Comparison of ENCODE assay signal across 15 cellular contexts in genomic region chr2:72788756-72789155, GRCh38. TPM values are rescaled to one million over a fixed set of nuclear protein-coding genes. Genes with fewer than 3 reads are reported as not detected.
DNase-seq lines count a peak whose midpoint lies in the region; ATAC-seq and TF ChIP-seq lines count a peak whose summit lies in the region.
"Had no signal": no experiment of that assay in that cellular context is flagged by ENCODE, and none has a peak within 500 bp of the region (broad histone marks: within the 10 kb centered on the region; RNA-seq: fewer than 3 reads in every experiment).

No MANE protein-coding gene starts in this region.

- H3K27ac ChIP-seq in left ventricle myocardium inferior (replicated peaks) (peak overlapping the region; percentile 3), thoracic aorta (peak overlapping the region in 1 of 2 donors; percentile 1)
- H3K27ac ChIP-seq: SK-N-MC had no signal

- peaks cover 6% of the 10 kb centered on the region for H3K9me3 Mint-ChIP-seq in chondrocyte (ENCODE audit: low read depth)
- H3K9me3 Mint-ChIP-seq: natural killer cell treated with Interleukin-12 subunit alpha and Interleukin-12 subunit beta and Interleukin-15 and Interleukin-18, amount 100 ng/mL, for 72 hours had no signal

- ATAC-seq in thoracic aorta (ENCODE audit: insufficient number of reproducible peaks, low FRiP score, low read depth) (peak; percentile 69), HG02571 (IDR thresholded peaks at IDR 0.05; ENCODE audit: unreplicated experiment) (no peak), GM18870 (IDR thresholded peaks at IDR 0.05; ENCODE audit: unreplicated experiment) (no peak)
- ATAC-seq: natural killer cell treated with Interleukin-12 subunit alpha and Interleukin-12 subunit beta and Interleukin-15 and Interleukin-18, amount 100 ng/mL, for 72 hours; WTC11 had no signal

- peak; percentile 70 for DNase-seq in HT1080 (ENCODE audit: low read depth)
- DNase-seq in chondrocyte (ENCODE audit: low spot score): no peak
- no peak for DNase-seq in left ventricle myocardium inferior
- no peak for DNase-seq in thoracic aorta (ENCODE audit: low spot score)
- DNase-seq in NK-92 treated with Interleukin-12 subunit alpha and Interleukin-12 subunit beta, amount 100 ng/mL, for 24 hours (lab: John Stamatoyannopoulos, UW): no peak
- DNase-seq: cortex of kidney, kidney glomerular epithelial cell, NCI-H1694 had no signal

- no peak overlapping the region for H3K4me3 Mint-ChIP-seq in chondrocyte (ENCODE audit: unreplicated experiment)
- H3K4me3 Mint-ChIP-seq: activated naive CD8-positive, alpha-beta T cell; natural killer cell treated with Interleukin-12 subunit alpha and Interleukin-12 subunit beta and Interleukin-15 and Interleukin-18, amount 100 ng/mL, for 72 hours; WTC11 had no signal

- H3K4me1 ChIP-seq in left ventricle myocardium inferior (peaks cover 72% of the 10 kb centered on the region), thoracic aorta (ENCODE audit: control insufficient read depth in 1 of 2, low read depth in 2 of 2) (peaks cover 10% of the 10 kb centered on the region in 2 donors)

- no peak for TF ChIP-seq CTCF in chondrocyte (IDR thresholded peaks at IDR 0.05)
- TF ChIP-seq CTCF in left ventricle myocardium inferior (IDR thresholded peaks at IDR 0.05; ENCODE audit: borderline replicate concordance): no peak
- no peak for TF ChIP-seq CTCF in thoracic aorta (IDR thresholded peaks at IDR 0.05)

- peaks cover 22% of the 10 kb centered on the region for H3K4me1 Mint-ChIP-seq in chondrocyte (ENCODE audit: low read depth)
- H3K4me1 Mint-ChIP-seq: WTC11 had no signal

- peaks cover 4% of the 10 kb centered on the region for H3K36me3 Mint-ChIP-seq in chondrocyte (ENCODE audit: low read depth)
- H3K36me3 Mint-ChIP-seq: natural killer cell treated with Interleukin-12 subunit alpha and Interleukin-12 subunit beta and Interleukin-15 and Interleukin-18, amount 100 ng/mL, for 72 hours had no signal

- H3K9me3 ChIP-seq in left ventricle myocardium inferior (replicated peaks) (no peaks in the 10 kb centered on the region), thoracic aorta (no peaks in the 10 kb centered on the region)

- H3K4me3 ChIP-seq in left ventricle myocardium inferior (no peak overlapping the region), thoracic aorta (no peak overlapping the region)
- H3K4me3 ChIP-seq: SK-N-MC, smooth muscle cell had no signal

- no peaks in the 10 kb centered on the region for H3K27me3 Mint-ChIP-seq in chondrocyte (ENCODE audit: low read depth)
- H3K27me3 Mint-ChIP-seq: activated naive CD8-positive, alpha-beta T cell; natural killer cell treated with Interleukin-12 subunit alpha and Interleukin-12 subunit beta and Interleukin-15 and Interleukin-18, amount 100 ng/mL, for 72 hours had no signal

- intact Hi-C loops in left ventricle myocardium inferior (cut with micrococcal nuclease): no loop called here

- peak overlapping the region; percentile 63 for H3K27ac Mint-ChIP-seq in chondrocyte (ENCODE audit: unreplicated experiment)
- H3K27ac Mint-ChIP-seq: activated naive CD8-positive, alpha-beta T cell; natural killer cell treated with Interleukin-12 subunit alpha and Interleukin-12 subunit beta and Interleukin-15 and Interleukin-18, amount 100 ng/mL, for 72 hours; WTC11 had no signal

- H3K27me3 ChIP-seq in left ventricle myocardium inferior (ENCODE audit: low read depth): no peaks in the 10 kb centered on the region
- H3K27me3 ChIP-seq in thoracic aorta (replicated peaks; ENCODE audit: insufficient read depth): no peaks in the 10 kb centered on the region

- H3K36me3 ChIP-seq in left ventricle myocardium inferior (no peaks in the 10 kb centered on the region), thoracic aorta (no peaks in the 10 kb centered on the region)

RNA-seq across cellular contexts. Expression of gene EXOC6B, which starts 37.1 kb away (rescaled TPM):
- 5.1 and 6.8 TPM in 2 replicates for total RNA-seq in HT1080 (2014; rRNA removed; shearing (Covaris generic))
- polyA plus RNA-seq in HT1080 (2015; cell fraction: cytosol; rRNA removed): 4.7 and 5.8 TPM in 2 replicates
- 12.4 and 14.4 TPM in 2 replicates for polyA plus RNA-seq in HT1080 (2015; cell fraction: nucleus; rRNA removed)
- total RNA-seq in chondrocyte (25.6 to 32.2 TPM (median 31.6 TPM) in 3 replicates), left ventricle myocardium inferior (139 TPM), thoracic aorta (10 to 100 TPM; 29.6 to 44.5 TPM)
